ENCODE assay signal across 8 cellular contexts in the genomic region with DNA sequence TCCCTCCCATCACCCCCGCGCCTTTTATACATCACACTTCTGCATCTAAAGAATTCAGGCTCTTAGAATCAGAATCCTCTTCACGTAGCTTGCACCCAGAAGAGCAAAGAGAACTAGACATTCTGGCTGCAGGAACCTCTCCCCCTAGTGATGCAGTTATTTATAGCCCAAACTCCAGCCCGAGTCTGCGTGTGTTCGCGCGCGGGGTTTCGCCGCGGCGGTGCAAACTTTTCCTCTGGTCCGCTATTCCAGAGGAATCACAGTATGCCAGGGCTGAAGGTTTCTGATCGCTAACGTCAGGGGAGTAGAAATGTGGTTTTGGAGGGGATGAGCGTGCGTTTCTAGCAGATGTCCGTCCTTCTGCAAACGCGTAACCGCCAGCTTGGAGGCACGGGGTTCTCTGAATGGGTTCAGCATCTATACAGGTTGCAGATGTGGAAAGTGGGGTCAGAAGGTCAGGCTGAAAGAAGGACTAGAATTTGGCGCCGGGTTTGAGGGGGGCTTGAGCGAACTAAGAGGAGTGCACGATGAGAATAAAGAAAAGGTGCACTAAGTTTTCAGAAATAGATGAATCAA.
DNase-seq lines count a peak whose midpoint lies in the region; ATAC-seq and TF ChIP-seq lines count a peak whose summit lies in the region.

No MANE protein-coding gene starts in this region.

- no peaks in the 10 kb centered on the region for H3K9me3 Mint-ChIP-seq in activated T-cell treated with anti-CD3 and anti-CD28 coated beads, Interleukin-2, amount 50 U/mL, for 24 hours

- peak; percentile 22 for DNase-seq in activated T-cell treated with anti-CD3 and anti-CD28 coated beads, Interleukin-2, amount 50 U/mL, for 24 hours
- DNase-seq in activated T-cell treated with anti-CD3 and anti-CD28 coated beads for 4 hours (no peak), WERI-Rb-1 (no peak), superior temporal gyrus (ENCODE audit: extremely low spot score) (peak; percentile 67), NCI-H128 (lab: John Stamatoyannopoulos, UW; ENCODE audit: unreplicated experiment) (no peak)

- H3K4me1 Mint-ChIP-seq in activated T-cell treated with anti-CD3 and anti-CD28 coated beads, Interleukin-2, amount 50 U/mL, for 24 hours (ENCODE audit: low read depth): peaks cover 29% of the 10 kb centered on the region

- H3K4me3 ChIP-seq in WERI-Rb-1 (ENCODE audit: low read depth, low read length) (peak overlapping the region; percentile 80), iPS-20b (ENCODE audit: low read length) (peak overlapping the region; percentile 79)

- H3K27me3 Mint-ChIP-seq in activated T-cell treated with anti-CD3 and anti-CD28 coated beads, Interleukin-2, amount 50 U/mL, for 24 hours: peaks cover 65% of the 10 kb centered on the region

- no peak overlapping the region for H3K4me3 Mint-ChIP-seq in activated T-cell treated with anti-CD3 and anti-CD28 coated beads, Interleukin-2, amount 50 U/mL, for 24 hours

- peak overlapping the region; percentile 54; the same call in 1 of the 2 replicates for H3K9ac ChIP-seq in iPS-20b (ENCODE audit: low read depth, low read length)

- H3K9me3 ChIP-seq in WERI-Rb-1 (ENCODE audit: severe bottlenecking): no peaks in the 10 kb centered on the region
- no peaks in the 10 kb centered on the region for H3K9me3 ChIP-seq in iPS-20b (ENCODE audit: insufficient read depth, low read depth, low read length)

- H3K4me1 ChIP-seq in iPS-20b (ENCODE audit: insufficient read depth, low read length): peaks cover 3% of the 10 kb centered on the region; the same call in 1 of the 2 replicates

- H3K27ac ChIP-seq in WERI-Rb-1 (peak overlapping the region; percentile 72), iPS-20b (ENCODE audit: low read length) (no peak overlapping the region)

- no peak overlapping the region for H3K27ac Mint-ChIP-seq in activated T-cell treated with anti-CD3 and anti-CD28 coated beads, Interleukin-2, amount 50 U/mL, for 24 hours

- no peak for TF ChIP-seq POLR2A in GM18505 (IDR thresholded peaks at IDR 0.05; ENCODE audit: borderline replicate concordance, extremely low read depth, insufficient read depth, insufficient read length)

- H3K36me3 ChIP-seq in WERI-Rb-1: no peaks in the 10 kb centered on the region
- no peaks in the 10 kb centered on the region for H3K36me3 ChIP-seq in iPS-20b (ENCODE audit: insufficient read depth, low read depth, low read length)

- ATAC-seq in GM21367 (IDR thresholded peaks at IDR 0.05; ENCODE audit: unreplicated experiment) (no peak), GM18505 (IDR thresholded peaks at IDR 0.05; ENCODE audit: unreplicated experiment) (no peak)

- H3K36me3 Mint-ChIP-seq in activated T-cell treated with anti-CD3 and anti-CD28 coated beads, Interleukin-2, amount 50 U/mL, for 24 hours (ENCODE audit: low read depth): no peaks in the 10 kb centered on the region

- TF ChIP-seq CTCF in WERI-Rb-1 (IDR thresholded peaks at IDR 0.05; ENCODE audit: low read depth, low read length): 0 out of 2 replicates have a peak, but pooled peaks have one; percentile 23

- H3K27me3 ChIP-seq in WERI-Rb-1 (ENCODE audit: insufficient read depth, low read depth, severe bottlenecking) (no peaks in the 10 kb centered on the region), iPS-20b (ENCODE audit: insufficient read depth, low read length) (peaks cover 45% of the 10 kb centered on the region)

Comparison
In these comparisons a context has a peak if more than half of its experiments do, and no peak if none do; other contexts are left out.
1. DNase-seq: peak in activated T-cell treated with anti-CD3 and anti-CD28 coated beads, Interleukin-2, amount 50 U/mL, for 24 hours (single experiment) and superior temporal gyrus (single experiment); none in activated T-cell treated with anti-CD3 and anti-CD28 coated beads for 4 hours (single experiment), WERI-Rb-1 (single experiment) and NCI-H128 (single experiment).